Comparison of ENCODE assay signal across 1 cellular context in genomic region chr14:23567186-23568020, GRCh38.
TF ChIP-seq lines count a peak whose summit lies in the region.

A gene with protein sequence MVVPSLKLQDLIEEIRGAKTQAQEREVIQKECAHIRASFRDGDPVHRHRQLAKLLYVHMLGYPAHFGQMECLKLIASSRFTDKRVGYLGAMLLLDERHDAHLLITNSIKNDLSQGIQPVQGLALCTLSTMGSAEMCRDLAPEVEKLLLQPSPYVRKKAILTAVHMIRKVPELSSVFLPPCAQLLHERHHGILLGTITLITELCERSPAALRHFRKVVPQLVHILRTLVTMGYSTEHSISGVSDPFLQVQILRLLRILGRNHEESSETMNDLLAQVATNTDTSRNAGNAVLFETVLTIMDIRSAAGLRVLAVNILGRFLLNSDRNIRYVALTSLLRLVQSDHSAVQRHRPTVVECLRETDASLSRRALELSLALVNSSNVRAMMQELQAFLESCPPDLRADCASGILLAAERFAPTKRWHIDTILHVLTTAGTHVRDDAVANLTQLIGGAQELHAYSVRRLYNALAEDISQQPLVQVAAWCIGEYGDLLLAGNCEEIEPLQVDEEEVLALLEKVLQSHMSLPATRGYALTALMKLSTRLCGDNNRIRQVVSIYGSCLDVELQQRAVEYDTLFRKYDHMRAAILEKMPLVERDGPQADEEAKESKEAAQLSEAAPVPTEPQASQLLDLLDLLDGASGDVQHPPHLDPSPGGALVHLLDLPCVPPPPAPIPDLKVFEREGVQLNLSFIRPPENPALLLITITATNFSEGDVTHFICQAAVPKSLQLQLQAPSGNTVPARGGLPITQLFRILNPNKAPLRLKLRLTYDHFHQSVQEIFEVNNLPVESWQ (minus strand): TSS chr14:23567791. CDS start chr14:23567314, 477 bp downstream.

TF ChIP-seq in HepG2, 621 proteins besides CTCF, POLR2A, EP300 and RAD21 (continued from another document and continues in another):
- TF ChIP-seq, protein P1, sequence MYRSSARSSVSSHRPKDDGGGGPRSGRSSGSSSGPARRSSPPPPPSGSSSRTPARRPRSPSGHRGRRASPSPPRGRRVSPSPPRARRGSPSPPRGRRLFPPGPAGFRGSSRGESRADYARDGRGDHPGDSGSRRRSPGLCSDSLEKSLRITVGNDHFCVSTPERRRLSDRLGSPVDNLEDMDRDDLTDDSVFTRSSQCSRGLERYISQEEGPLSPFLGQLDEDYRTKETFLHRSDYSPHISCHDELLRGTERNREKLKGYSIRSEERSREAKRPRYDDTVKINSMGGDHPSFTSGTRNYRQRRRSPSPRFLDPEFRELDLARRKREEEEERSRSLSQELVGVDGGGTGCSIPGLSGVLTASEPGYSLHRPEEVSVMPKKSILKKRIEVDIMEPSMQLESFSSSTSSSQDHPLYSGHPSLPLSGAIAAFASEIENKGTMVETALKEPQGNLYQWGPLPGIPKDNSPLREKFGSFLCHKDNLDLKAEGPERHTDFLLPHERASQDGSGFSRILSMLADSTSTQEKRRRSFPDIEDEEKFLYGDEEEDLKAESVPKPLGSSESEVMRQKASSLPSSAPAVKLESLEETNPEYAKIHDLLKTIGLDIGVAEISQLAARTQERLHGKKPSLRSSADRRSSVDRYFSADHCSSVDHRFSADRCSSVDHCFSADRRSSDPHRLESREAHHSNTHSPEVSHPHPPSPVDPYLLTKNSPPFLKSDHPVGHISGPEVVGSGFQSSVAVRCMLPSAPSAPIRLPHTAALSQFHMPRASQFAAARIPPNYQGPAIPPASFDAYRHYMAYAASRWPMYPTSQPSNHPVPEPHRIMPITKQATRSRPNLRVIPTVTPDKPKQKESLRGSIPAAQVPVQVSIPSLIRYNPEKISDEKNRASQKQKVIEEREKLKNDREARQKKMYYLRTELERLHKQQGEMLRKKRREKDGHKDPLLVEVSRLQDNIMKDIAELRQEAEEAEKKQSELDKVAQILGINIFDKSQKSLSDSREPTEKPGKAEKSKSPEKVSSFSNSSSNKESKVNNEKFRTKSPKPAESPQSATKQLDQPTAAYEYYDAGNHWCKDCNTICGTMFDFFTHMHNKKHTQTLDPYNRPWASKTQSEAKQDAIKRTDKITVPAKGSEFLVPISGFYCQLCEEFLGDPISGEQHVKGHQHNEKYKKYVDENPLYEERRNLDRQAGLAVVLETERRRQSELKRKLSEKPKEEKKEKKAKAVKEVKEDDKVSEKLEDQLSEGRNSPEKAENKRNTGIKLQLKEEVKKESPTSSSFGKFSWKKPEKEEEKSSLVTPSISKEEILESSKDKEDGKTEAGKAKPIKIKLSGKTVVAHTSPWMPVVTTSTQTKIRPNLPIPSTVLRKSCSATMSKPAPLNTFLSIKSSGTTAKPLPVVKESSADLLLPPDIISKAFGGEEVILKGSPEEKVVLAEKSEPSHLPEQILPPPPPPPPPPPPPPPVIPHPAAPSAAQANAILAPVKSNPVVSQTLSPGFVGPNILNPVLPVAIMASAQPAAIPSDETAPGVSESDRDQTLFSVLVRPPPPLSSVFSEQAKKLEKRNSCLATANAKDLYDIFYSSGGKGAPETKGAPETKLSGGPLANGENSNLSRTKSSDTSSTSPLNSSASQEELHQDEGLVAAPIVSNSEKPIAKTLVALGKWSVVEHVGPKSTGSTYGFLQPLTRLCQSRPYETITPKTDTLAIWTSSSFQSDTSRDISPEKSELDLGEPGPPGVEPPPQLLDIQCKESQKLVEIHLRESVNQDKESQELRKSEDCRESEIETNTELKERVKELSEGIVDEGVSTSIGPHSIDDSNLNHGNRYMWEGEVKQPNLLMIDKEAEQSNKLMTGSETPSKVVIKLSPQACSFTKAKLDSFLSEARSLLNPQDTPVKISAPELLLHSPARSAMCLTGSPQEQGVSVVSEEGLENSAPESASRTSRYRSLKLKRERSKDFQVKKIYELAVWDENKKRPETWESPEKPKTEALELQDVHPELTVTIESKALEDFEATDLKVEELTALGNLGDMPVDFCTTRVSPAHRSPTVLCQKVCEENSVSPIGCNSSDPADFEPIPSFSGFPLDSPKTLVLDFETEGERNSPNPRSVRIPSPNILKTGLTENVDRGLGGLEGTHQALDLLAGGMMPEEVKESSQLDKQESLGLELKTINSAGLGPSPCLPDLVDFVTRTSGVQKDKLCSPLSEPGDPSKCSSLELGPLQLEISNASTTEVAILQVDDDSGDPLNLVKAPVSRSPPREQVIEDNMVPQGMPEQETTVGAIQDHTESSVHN (CRISPR knock-in tag; IDR thresholded peaks at IDR 0.05), result 0 out of 2 replicates have a peak, but pooled peaks have one; percentile 74
- TF ChIP-seq KAT2B (IDR thresholded peaks at IDR 0.05; ENCODE audit: borderline replicate concordance, low read depth, low read length) (no peak), ZNF558 (CRISPR knock-in tag; IDR thresholded peaks at IDR 0.05; ENCODE audit: borderline replicate concordance) (peak; percentile 90; the same call in 1 of the 2 replicates), PAWR (CRISPR knock-in tag; IDR thresholded peaks at IDR 0.05; ENCODE audit: borderline replicate concordance) (no peak; the same call in none of the 2 replicates), REL (CRISPR knock-in tag; conservative IDR thresholded peaks at IDR 0.05) (peak; percentile 86; the same call in 1 of the 2 replicates), U2AF2 (IDR thresholded peaks at IDR 0.05; ENCODE audit: low read depth, low read length) (no peak; the same call in none of the 2 replicates), ZNF746 (CRISPR knock-in tag; IDR thresholded peaks at IDR 0.05) (peak; percentile 85), AHR (CRISPR knock-in tag; IDR thresholded peaks at IDR 0.05) (peak; percentile 95; the same call in 1 of the 2 replicates), ZNF343 (CRISPR knock-in tag; IDR thresholded peaks at IDR 0.05) (peak; percentile 94), HMGXB4 (CRISPR knock-in tag; IDR thresholded peaks at IDR 0.05; ENCODE audit: borderline replicate concordance in 1 of 2, low read depth in 1 of 2) (peak; percentile 96 to 97), DR1 (CRISPR knock-in tag; IDR thresholded peaks at IDR 0.05) (no peak; the same call in 1 of the 2 replicates), XBP1 (CRISPR knock-in tag; IDR thresholded peaks at IDR 0.05) (no peak), NR2F1 (CRISPR knock-in tag; IDR thresholded peaks at IDR 0.05) (peak in 1 of 2 experiments; percentile 49; a peak in 1 of 4 replicates), PAF1 (CRISPR knock-in tag; IDR thresholded peaks at IDR 0.05) (no peak), SNAI1 (CRISPR knock-in tag; IDR thresholded peaks at IDR 0.05; ENCODE audit: borderline replicate concordance) (peak; percentile 93), TFE3 (CRISPR knock-in tag; IDR thresholded peaks at IDR 0.05) (peak; percentile 77; the same call in 1 of the 2 replicates), SMAD1 (CRISPR knock-in tag; IDR thresholded peaks at IDR 0.05; ENCODE audit: borderline replicate concordance, low read depth) (peak; percentile 98; the same call in 1 of the 2 replicates)
- TF ChIP-seq, protein P2, sequence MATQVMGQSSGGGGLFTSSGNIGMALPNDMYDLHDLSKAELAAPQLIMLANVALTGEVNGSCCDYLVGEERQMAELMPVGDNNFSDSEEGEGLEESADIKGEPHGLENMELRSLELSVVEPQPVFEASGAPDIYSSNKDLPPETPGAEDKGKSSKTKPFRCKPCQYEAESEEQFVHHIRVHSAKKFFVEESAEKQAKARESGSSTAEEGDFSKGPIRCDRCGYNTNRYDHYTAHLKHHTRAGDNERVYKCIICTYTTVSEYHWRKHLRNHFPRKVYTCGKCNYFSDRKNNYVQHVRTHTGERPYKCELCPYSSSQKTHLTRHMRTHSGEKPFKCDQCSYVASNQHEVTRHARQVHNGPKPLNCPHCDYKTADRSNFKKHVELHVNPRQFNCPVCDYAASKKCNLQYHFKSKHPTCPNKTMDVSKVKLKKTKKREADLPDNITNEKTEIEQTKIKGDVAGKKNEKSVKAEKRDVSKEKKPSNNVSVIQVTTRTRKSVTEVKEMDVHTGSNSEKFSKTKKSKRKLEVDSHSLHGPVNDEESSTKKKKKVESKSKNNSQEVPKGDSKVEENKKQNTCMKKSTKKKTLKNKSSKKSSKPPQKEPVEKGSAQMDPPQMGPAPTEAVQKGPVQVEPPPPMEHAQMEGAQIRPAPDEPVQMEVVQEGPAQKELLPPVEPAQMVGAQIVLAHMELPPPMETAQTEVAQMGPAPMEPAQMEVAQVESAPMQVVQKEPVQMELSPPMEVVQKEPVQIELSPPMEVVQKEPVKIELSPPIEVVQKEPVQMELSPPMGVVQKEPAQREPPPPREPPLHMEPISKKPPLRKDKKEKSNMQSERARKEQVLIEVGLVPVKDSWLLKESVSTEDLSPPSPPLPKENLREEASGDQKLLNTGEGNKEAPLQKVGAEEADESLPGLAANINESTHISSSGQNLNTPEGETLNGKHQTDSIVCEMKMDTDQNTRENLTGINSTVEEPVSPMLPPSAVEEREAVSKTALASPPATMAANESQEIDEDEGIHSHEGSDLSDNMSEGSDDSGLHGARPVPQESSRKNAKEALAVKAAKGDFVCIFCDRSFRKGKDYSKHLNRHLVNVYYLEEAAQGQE (IDR thresholded peaks at IDR 0.05; ENCODE audit: borderline replicate concordance in 1 of 2, low read depth in 1 of 2, low read length in 2 of 2), result no peak; a peak in 1 of 4 replicates
- TF ChIP-seq, protein P3, sequence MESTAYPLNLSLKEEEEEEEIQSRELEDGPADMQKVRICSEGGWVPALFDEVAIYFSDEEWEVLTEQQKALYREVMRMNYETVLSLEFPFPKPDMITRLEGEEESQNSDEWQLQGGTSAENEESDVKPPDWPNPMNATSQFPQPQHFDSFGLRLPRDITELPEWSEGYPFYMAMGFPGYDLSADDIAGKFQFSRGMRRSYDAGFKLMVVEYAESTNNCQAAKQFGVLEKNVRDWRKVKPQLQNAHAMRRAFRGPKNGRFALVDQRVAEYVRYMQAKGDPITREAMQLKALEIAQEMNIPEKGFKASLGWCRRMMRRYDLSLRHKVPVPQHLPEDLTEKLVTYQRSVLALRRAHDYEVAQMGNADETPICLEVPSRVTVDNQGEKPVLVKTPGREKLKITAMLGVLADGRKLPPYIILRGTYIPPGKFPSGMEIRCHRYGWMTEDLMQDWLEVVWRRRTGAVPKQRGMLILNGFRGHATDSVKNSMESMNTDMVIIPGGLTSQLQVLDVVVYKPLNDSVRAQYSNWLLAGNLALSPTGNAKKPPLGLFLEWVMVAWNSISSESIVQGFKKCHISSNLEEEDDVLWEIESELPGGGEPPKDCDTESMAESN (CRISPR knock-in tag; conservative IDR thresholded peaks at IDR 0.05), result peak; percentile 90
- TF ChIP-seq, protein P4, sequence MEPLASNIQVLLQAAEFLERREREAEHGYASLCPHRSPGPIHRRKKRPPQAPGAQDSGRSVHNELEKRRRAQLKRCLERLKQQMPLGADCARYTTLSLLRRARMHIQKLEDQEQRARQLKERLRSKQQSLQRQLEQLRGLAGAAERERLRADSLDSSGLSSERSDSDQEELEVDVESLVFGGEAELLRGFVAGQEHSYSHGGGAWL (CRISPR knock-in tag; IDR thresholded peaks at IDR 0.05), result peak; percentile 94
- TF ChIP-seq, protein P5, sequence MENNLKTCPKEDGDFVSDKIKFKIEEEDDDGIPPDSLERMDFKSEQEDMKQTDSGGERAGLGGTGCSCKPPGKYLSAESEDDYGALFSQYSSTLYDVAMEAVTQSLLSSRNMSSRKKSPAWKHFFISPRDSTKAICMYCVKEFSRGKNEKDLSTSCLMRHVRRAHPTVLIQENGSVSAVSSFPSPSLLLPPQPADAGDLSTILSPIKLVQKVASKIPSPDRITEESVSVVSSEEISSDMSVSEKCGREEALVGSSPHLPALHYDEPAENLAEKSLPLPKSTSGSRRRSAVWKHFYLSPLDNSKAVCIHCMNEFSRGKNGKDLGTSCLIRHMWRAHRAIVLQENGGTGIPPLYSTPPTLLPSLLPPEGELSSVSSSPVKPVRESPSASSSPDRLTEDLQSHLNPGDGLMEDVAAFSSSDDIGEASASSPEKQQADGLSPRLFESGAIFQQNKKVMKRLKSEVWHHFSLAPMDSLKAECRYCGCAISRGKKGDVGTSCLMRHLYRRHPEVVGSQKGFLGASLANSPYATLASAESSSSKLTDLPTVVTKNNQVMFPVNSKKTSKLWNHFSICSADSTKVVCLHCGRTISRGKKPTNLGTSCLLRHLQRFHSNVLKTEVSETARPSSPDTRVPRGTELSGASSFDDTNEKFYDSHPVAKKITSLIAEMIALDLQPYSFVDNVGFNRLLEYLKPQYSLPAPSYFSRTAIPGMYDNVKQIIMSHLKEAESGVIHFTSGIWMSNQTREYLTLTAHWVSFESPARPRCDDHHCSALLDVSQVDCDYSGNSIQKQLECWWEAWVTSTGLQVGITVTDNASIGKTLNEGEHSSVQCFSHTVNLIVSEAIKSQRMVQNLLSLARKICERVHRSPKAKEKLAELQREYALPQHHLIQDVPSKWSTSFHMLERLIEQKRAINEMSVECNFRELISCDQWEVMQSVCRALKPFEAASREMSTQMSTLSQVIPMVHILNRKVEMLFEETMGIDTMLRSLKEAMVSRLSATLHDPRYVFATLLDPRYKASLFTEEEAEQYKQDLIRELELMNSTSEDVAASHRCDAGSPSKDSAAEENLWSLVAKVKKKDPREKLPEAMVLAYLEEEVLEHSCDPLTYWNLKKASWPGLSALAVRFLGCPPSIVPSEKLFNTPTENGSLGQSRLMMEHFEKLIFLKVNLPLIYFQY (CRISPR knock-in tag; IDR thresholded peaks at IDR 0.05; ENCODE audit: borderline replicate concordance), result no peak; the same call in 1 of the 2 replicates
- TF ChIP-seq, protein P6, sequence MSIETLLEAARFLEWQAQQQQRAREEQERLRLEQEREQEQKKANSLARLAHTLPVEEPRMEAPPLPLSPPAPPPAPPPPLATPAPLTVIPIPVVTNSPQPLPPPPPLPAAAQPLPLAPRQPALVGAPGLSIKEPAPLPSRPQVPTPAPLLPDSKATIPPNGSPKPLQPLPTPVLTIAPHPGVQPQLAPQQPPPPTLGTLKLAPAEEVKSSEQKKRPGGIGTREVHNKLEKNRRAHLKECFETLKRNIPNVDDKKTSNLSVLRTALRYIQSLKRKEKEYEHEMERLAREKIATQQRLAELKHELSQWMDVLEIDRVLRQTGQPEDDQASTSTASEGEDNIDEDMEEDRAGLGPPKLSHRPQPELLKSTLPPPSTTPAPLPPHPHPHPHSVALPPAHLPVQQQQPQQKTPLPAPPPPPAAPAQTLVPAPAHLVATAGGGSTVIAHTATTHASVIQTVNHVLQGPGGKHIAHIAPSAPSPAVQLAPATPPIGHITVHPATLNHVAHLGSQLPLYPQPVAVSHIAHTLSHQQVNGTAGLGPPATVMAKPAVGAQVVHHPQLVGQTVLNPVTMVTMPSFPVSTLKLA (IDR thresholded peaks at IDR 0.05), result no peak
